Comparison of ENCODE assay signal across 1 cellular context in genomic region chr7:17598846-17599245, GRCh38.
TF ChIP-seq lines count a peak whose summit lies in the region.

No MANE protein-coding gene starts in this region.

TF ChIP-seq in HEK293, 187 proteins besides CTCF, POLR2A, EP300 and RAD21 (continued from another document and continues in another):
- TF ChIP-seq ZSCAN18 (tag by site-specific recombination; IDR thresholded peaks at IDR 0.05): no peak
- no peak for TF ChIP-seq ZNF148 (tag by site-specific recombination; IDR thresholded peaks at IDR 0.05; ENCODE audit: borderline replicate concordance)
- no peak for TF ChIP-seq ZNF37A (tag by site-specific recombination; IDR thresholded peaks at IDR 0.05)
- TF ChIP-seq ZNF530 (tag by site-specific recombination; IDR thresholded peaks at IDR 0.05; ENCODE audit: low read depth): no peak
- TF ChIP-seq ZNF768 (tag by site-specific recombination; IDR thresholded peaks at IDR 0.05): no peak
- 0 out of 2 replicates have a peak, but pooled peaks have one; percentile 17 for TF ChIP-seq MYNN (tag by site-specific recombination; IDR thresholded peaks at IDR 0.05; ENCODE audit: borderline replicate concordance)
- TF ChIP-seq ZNF660 (tag by site-specific recombination; IDR thresholded peaks at IDR 0.05): peak; percentile 56; the same call in 1 of the 2 replicates
- TF ChIP-seq ZNF548 (tag by site-specific recombination; IDR thresholded peaks at IDR 0.05): no peak
- no peak for TF ChIP-seq ZNF626 (tag by site-specific recombination; IDR thresholded peaks at IDR 0.05)
- peak; percentile 92 for TF ChIP-seq OSR2 (tag by site-specific recombination; IDR thresholded peaks at IDR 0.05)
- no peak for TF ChIP-seq ZBTB11 (tag by site-specific recombination; conservative IDR thresholded peaks at IDR 0.05; ENCODE audit: low read depth)
- TF ChIP-seq ZNF2 (tag by site-specific recombination; IDR thresholded peaks at IDR 0.05): 0 out of 2 replicates have a peak, but pooled peaks have one; percentile 30
- no peak for TF ChIP-seq ZNF223 (tag by site-specific recombination; IDR thresholded peaks at IDR 0.05)
- TF ChIP-seq PRDM10 (tag by site-specific recombination; IDR thresholded peaks at IDR 0.05): peak; percentile 48
- TF ChIP-seq ZNF449 (tag by site-specific recombination; IDR thresholded peaks at IDR 0.05): no peak; the same call in 1 of the 2 replicates
- no peak for TF ChIP-seq ZNF416 (tag by site-specific recombination; IDR thresholded peaks at IDR 0.05)
- no peak for TF ChIP-seq ZFP41 (tag by site-specific recombination; IDR thresholded peaks at IDR 0.05; ENCODE audit: borderline replicate concordance)
- TF ChIP-seq MEIS1 (CRISPR knock-in tag; IDR thresholded peaks at IDR 0.05; ENCODE audit: borderline replicate concordance): no peak
- TF ChIP-seq ZNF664 (tag by site-specific recombination; IDR thresholded peaks at IDR 0.05): no peak
- TF ChIP-seq ZNF785 (tag by site-specific recombination; IDR thresholded peaks at IDR 0.05): no peak
- TF ChIP-seq TRIM28 (IDR thresholded peaks at IDR 0.05; ENCODE audit: borderline replicate concordance, low read length): no peak
- peak; percentile 50; the same call in 1 of the 2 replicates for TF ChIP-seq BCL11A (tag by site-specific recombination; IDR thresholded peaks at IDR 0.05; ENCODE audit: low read depth)
- TF ChIP-seq GLI2 (tag by site-specific recombination; IDR thresholded peaks at IDR 0.05; ENCODE audit: borderline replicate concordance, low read depth): 0 out of 2 replicates have a peak, but pooled peaks have one; percentile 44
- peak; percentile 29; the same call in 1 of the 2 replicates for TF ChIP-seq SP3 (tag by site-specific recombination; IDR thresholded peaks at IDR 0.05)
- TF ChIP-seq ZFP69B (tag by site-specific recombination; IDR thresholded peaks at IDR 0.05): no peak
- no peak for TF ChIP-seq ZNF621 (tag by site-specific recombination; IDR thresholded peaks at IDR 0.05)
- TF ChIP-seq ZNF146 (tag by site-specific recombination; IDR thresholded peaks at IDR 0.05): no peak
- TF ChIP-seq KLF10 (tag by site-specific recombination; IDR thresholded peaks at IDR 0.05): peak; percentile 77
- TF ChIP-seq HOXA7 (CRISPR knock-in tag; IDR thresholded peaks at IDR 0.05; ENCODE audit: borderline replicate concordance): no peak
- no peak for TF ChIP-seq ZNF792 (tag by site-specific recombination; IDR thresholded peaks at IDR 0.05)
- no peak for TF ChIP-seq ZNF571 (tag by site-specific recombination; IDR thresholded peaks at IDR 0.05)
- TF ChIP-seq, protein P1, sequence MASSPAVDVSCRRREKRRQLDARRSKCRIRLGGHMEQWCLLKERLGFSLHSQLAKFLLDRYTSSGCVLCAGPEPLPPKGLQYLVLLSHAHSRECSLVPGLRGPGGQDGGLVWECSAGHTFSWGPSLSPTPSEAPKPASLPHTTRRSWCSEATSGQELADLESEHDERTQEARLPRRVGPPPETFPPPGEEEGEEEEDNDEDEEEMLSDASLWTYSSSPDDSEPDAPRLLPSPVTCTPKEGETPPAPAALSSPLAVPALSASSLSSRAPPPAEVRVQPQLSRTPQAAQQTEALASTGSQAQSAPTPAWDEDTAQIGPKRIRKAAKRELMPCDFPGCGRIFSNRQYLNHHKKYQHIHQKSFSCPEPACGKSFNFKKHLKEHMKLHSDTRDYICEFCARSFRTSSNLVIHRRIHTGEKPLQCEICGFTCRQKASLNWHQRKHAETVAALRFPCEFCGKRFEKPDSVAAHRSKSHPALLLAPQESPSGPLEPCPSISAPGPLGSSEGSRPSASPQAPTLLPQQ (tag by site-specific recombination; IDR thresholded peaks at IDR 0.05): peak; percentile 18; the same call in 1 of the 2 replicates
- no peak for TF ChIP-seq ZNF157 (tag by site-specific recombination; IDR thresholded peaks at IDR 0.05)
- peak; percentile 88 for TF ChIP-seq FEZF1 (tag by site-specific recombination; IDR thresholded peaks at IDR 0.05)
- TF ChIP-seq ZNF394 (tag by site-specific recombination; IDR thresholded peaks at IDR 0.05; ENCODE audit: borderline replicate concordance): peak; percentile 46; the same call in 1 of the 2 replicates
- TF ChIP-seq, protein P2, sequence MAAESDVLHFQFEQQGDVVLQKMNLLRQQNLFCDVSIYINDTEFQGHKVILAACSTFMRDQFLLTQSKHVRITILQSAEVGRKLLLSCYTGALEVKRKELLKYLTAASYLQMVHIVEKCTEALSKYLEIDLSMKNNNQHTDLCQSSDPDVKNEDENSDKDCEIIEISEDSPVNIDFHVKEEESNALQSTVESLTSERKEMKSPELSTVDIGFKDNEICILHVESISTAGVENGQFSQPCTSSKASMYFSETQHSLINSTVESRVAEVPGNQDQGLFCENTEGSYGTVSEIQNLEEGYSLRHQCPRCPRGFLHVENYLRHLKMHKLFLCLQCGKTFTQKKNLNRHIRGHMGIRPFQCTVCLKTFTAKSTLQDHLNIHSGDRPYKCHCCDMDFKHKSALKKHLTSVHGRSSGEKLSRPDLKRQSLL (tag by site-specific recombination; IDR thresholded peaks at IDR 0.05): no peak
- peak; percentile 59; the same call in 1 of the 2 replicates for TF ChIP-seq ZEB2 (tag by site-specific recombination; IDR thresholded peaks at IDR 0.05)
- TF ChIP-seq, protein P3, sequence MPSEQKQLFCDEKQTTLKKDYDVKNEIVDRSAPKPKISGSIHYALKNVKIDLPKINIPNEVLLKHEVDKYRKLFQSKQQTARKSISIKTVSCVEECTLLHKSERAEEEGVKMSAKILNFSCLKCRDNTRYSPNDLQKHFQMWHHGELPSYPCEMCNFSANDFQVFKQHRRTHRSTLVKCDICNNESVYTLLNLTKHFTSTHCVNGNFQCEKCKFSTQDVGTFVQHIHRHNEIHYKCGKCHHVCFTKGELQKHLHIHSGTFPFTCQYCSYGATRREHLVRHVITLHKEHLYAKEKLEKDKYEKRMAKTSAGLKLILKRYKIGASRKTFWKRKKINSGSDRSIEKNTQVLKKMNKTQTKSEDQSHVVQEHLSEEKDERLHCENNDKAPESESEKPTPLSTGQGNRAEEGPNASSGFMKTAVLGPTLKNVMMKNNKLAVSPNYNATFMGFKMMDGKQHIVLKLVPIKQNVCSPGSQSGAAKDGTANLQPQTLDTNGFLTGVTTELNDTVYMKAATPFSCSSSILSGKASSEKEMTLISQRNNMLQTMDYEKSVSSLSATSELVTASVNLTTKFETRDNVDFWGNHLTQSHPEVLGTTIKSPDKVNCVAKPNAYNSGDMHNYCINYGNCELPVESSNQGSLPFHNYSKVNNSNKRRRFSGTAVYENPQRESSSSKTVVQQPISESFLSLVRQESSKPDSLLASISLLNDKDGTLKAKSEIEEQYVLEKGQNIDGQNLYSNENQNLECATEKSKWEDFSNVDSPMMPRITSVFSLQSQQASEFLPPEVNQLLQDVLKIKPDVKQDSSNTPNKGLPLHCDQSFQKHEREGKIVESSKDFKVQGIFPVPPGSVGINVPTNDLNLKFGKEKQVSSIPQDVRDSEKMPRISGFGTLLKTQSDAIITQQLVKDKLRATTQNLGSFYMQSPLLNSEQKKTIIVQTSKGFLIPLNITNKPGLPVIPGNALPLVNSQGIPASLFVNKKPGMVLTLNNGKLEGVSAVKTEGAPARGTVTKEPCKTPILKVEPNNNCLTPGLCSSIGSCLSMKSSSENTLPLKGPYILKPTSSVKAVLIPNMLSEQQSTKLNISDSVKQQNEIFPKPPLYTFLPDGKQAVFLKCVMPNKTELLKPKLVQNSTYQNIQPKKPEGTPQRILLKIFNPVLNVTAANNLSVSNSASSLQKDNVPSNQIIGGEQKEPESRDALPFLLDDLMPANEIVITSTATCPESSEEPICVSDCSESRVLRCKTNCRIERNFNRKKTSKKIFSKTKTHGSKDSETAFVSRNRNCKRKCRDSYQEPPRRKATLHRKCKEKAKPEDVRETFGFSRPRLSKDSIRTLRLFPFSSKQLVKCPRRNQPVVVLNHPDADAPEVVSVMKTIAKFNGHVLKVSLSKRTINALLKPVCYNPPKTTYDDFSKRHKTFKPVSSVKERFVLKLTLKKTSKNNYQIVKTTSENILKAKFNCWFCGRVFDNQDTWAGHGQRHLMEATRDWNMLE (tag by site-specific recombination; conservative IDR thresholded peaks at IDR 0.05; ENCODE audit: low read depth): no peak; the same call in 1 of the 2 replicates
